ENCODE assay signal across 8 cellular contexts in genomic region chr2:237662671-237663093, GRCh38. TPM values are rescaled to one million over a fixed set of nuclear protein-coding genes. Genes with fewer than 3 reads are reported as not detected.
DNase-seq lines count a peak whose midpoint lies in the region; ATAC-seq and TF ChIP-seq lines count a peak whose summit lies in the region.

No MANE protein-coding gene starts in this region.

- H3K27ac ChIP-seq in neuronal stem cell (replicated peaks; ENCODE audit: low read length) (no peak overlapping the region), upper lobe of left lung (peak overlapping the region; percentile 50 to 67 (median 60))

- H3K27me3 ChIP-seq in neuronal stem cell (ENCODE audit: control insufficient read depth in 3 of 3, insufficient read depth in 3 of 3, low read depth in 1 of 3, low read length in 3 of 3) (no peaks in the 10 kb centered on the region), upper lobe of left lung (no peaks in the 10 kb centered on the region)

- H3K4me3 ChIP-seq in AG10803 (ENCODE audit: low read length), result no peak overlapping the region; the same call in 1 of the 2 replicates
- no peak overlapping the region for H3K4me3 ChIP-seq in fibroblast of villous mesenchyme (ENCODE audit: low read depth, low read length)
- H3K4me3 ChIP-seq in neuronal stem cell (ENCODE audit: low read length in 2 of 2), result no peak overlapping the region
- H3K4me3 ChIP-seq in upper lobe of left lung, result peak overlapping the region in 1 of 4 donors; percentile 2

- no peak overlapping the region for H2AFZ ChIP-seq in neuronal stem cell (ENCODE audit: low read length)

- H3K4me1 ChIP-seq in neuronal stem cell (ENCODE audit: control insufficient read depth in 2 of 2, insufficient read depth in 1 of 2, low read depth in 1 of 2, low read length in 2 of 2) (peaks cover 7 to 32% of the 10 kb centered on the region in 2 donors), upper lobe of left lung (peaks cover 19 to 29% (median 25%) of the 10 kb centered on the region in 4 donors)

- no peaks in the 10 kb centered on the region for H3K9me3 ChIP-seq in neuronal stem cell (replicated peaks in 1 of 2; ENCODE audit: control insufficient read depth in 2 of 2, insufficient read depth in 1 of 2, low read depth in 1 of 2, low read length in 2 of 2)
- H3K9me3 ChIP-seq in upper lobe of left lung, result no peaks in the 10 kb centered on the region

- H2BK120ac ChIP-seq in neuronal stem cell (ENCODE audit: low read depth, low read length), result no peak overlapping the region

- no peak overlapping the region for H2BK12ac ChIP-seq in neuronal stem cell (ENCODE audit: low read length)

- no peaks in the 10 kb centered on the region for H3K79me1 ChIP-seq in neuronal stem cell (ENCODE audit: low read depth, low read length)

- H2AK5ac ChIP-seq in neuronal stem cell (ENCODE audit: low read depth, low read length), result no peak overlapping the region

- no peak overlapping the region for H3K4me2 ChIP-seq in neuronal stem cell (ENCODE audit: insufficient read depth, low read length, poor library complexity, severe bottlenecking)

- TF ChIP-seq CTCF in AG10803 (conservative IDR thresholded peaks at IDR 0.05; ENCODE audit: low read length), result peak; percentile 22; the same call in 1 of the 2 replicates
- no peak for TF ChIP-seq CTCF in fibroblast of villous mesenchyme (IDR thresholded peaks at IDR 0.05; ENCODE audit: insufficient read depth, low read depth, low read length)
- TF ChIP-seq CTCF in upper lobe of left lung (IDR thresholded peaks at IDR 0.05), result peak in 1 of 6 experiments; percentile 18

- peak in 1 of 4 donors; percentile 4 for TF ChIP-seq EP300 in upper lobe of left lung (IDR thresholded peaks at IDR 0.05)

- peak overlapping the region; percentile 51 for H3K23ac ChIP-seq in neuronal stem cell (ENCODE audit: low read depth, low read length, poor library complexity)

- H3K36me3 ChIP-seq in neuronal stem cell (replicated peaks in 1 of 2; ENCODE audit: control insufficient read depth in 2 of 2, insufficient read depth in 2 of 2, low read length in 2 of 2) (no peaks in the 10 kb centered on the region), upper lobe of left lung (no peaks in the 10 kb centered on the region)

- DNase-seq in AG10803 (ENCODE audit: low read depth) (peak; percentile 93), NCI-H82 treated with DMSO at 0.1 percent for 48 hours (lab: John Stamatoyannopoulos, UW; ENCODE audit: unreplicated experiment) (peak; percentile 81), activated T-cell treated with anti-CD3 and anti-CD28 coated beads for 4 hours (peak; percentile 11), fibroblast of villous mesenchyme (ENCODE audit: low read depth) (peak; percentile 96), neuronal stem cell (ENCODE audit: low spot score) (peak; percentile 53), upper lobe of left lung (peak; percentile 76 to 96), GF-D8 (lab: John Stamatoyannopoulos, UW) (no peak)

- ATAC-seq in HG03196 (IDR thresholded peaks at IDR 0.05; ENCODE audit: unreplicated experiment) (peak; percentile 52), upper lobe of left lung (ENCODE audit: low FRiP score in 2 of 2) (peak; percentile 93 to 96)

- no peak overlapping the region for H3K14ac ChIP-seq in neuronal stem cell (ENCODE audit: low read length)

- H3K4ac ChIP-seq in neuronal stem cell (ENCODE audit: low read length), result no peak overlapping the region

- no peak overlapping the region for H4K91ac ChIP-seq in neuronal stem cell (ENCODE audit: low read depth, low read length, poor library complexity)

- no peak overlapping the region for H4K8ac ChIP-seq in neuronal stem cell (ENCODE audit: low read depth, low read length)

- no CpG with 5 or more reads among the region's 13 CpGs for WGBS in neuronal stem cell (ENCODE audit: extremely low coverage in 2 of 2, insufficient read length in 2 of 2, insufficient replicate concordance in 1 of 2), 2 donors
- 27 to 30% methylated on average over 13 of the region's 13 CpGs for WGBS in upper lobe of left lung, 2 donors

- no peak overlapping the region for H2BK15ac ChIP-seq in neuronal stem cell (ENCODE audit: low read length)

- H3K9ac ChIP-seq in neuronal stem cell (ENCODE audit: low read depth, low read length, poor library complexity), result no peak overlapping the region

- H3K18ac ChIP-seq in neuronal stem cell (ENCODE audit: low read length), result no peak overlapping the region

- no peak overlapping the region for H2BK5ac ChIP-seq in neuronal stem cell (ENCODE audit: low read length)

- peak in 1 of 4 donors; percentile 31 for TF ChIP-seq POLR2A in upper lobe of left lung (IDR thresholded peaks at IDR 0.05)

RNA-seq across cellular contexts. Expression of gene LRRFIP1, which starts 35.3 kb away (rescaled TPM):
- 63.5 and 64.3 TPM in 2 replicates for total RNA-seq in fibroblast of villous mesenchyme
- 30.3 TPM for polyA plus RNA-seq in neuronal stem cell (2013, experiment 1 of 2)
- polyA plus RNA-seq in neuronal stem cell (2013, experiment 2 of 2), result 33.9 TPM
- total RNA-seq in upper lobe of left lung, result 100 to 1,000 TPM; 185 to 291 (median 242) TPM
